1 cellular context compared by ENCODE assay signal in the genomic region with DNA sequence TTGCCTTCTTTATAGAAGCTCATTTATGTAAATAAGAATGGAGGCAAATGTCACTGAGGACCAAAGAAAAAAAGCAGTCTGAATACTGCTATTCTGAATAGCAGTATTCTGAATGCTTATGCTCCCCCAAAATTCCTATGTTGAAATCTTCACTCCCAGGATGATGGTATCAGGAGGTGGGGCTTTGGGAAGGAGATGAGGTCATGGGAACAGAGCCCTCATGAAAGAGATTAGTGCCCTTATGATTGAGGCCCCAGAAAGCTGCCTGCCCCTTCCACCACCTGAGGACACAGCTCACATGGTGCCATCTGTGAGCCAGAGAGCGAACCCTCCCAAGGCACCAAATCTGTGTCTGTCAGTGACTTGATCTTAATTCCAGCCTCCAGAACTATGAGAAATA.
TF ChIP-seq lines count a peak whose summit lies in the region.

No MANE protein-coding gene starts in this region.

TF ChIP-seq in HEK293, 187 proteins besides CTCF, POLR2A, EP300 and RAD21 (continued from another document):
- TF ChIP-seq, protein P1, sequence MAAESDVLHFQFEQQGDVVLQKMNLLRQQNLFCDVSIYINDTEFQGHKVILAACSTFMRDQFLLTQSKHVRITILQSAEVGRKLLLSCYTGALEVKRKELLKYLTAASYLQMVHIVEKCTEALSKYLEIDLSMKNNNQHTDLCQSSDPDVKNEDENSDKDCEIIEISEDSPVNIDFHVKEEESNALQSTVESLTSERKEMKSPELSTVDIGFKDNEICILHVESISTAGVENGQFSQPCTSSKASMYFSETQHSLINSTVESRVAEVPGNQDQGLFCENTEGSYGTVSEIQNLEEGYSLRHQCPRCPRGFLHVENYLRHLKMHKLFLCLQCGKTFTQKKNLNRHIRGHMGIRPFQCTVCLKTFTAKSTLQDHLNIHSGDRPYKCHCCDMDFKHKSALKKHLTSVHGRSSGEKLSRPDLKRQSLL (tag by site-specific recombination; IDR thresholded peaks at IDR 0.05) = peak; percentile 35; the same call in 1 of the 2 replicates
- TF ChIP-seq, protein P2, sequence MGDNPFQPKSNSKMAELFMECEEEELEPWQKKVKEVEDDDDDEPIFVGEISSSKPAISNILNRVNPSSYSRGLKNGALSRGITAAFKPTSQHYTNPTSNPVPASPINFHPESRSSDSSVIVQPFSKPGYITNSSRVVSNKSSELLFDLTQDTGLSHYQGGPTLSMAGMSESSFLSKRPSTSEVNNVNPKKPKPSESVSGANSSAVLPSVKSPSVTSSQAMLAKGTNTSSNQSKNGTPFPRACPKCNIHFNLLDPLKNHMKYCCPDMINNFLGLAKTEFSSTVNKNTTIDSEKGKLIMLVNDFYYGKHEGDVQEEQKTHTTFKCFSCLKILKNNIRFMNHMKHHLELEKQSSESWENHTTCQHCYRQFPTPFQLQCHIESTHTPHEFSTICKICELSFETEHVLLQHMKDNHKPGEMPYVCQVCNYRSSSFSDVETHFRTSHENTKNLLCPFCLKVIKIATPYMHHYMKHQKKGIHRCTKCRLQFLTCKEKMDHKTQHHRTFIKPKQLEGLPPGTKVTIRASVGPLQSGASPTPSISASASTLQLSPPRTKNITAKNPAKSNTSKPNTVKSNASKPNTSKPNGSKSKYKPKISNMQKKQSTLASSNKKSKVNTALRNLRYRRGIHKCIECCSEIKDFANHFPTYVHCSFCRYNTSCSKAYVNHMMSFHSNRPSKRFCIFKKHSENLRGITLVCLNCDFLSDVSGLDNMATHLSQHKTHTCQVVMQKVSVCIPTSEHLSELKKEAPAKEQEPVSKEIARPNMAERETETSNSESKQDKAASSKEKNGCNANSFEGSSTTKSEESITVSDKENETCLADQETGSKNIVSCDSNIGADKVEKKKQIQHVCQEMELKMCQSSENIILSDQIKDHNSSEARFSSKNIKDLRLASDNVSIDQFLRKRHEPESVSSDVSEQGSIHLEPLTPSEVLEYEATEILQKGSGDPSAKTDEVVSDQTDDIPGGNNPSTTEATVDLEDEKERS (tag by site-specific recombination; IDR thresholded peaks at IDR 0.05) = 0 out of 2 replicates have a peak, but pooled peaks have one; percentile 21
- 0 out of 2 replicates have a peak, but pooled peaks have one; percentile 13 for TF ChIP-seq ZNF335 (tag by site-specific recombination; conservative IDR thresholded peaks at IDR 0.05)
- TF ChIP-seq, protein P3, sequence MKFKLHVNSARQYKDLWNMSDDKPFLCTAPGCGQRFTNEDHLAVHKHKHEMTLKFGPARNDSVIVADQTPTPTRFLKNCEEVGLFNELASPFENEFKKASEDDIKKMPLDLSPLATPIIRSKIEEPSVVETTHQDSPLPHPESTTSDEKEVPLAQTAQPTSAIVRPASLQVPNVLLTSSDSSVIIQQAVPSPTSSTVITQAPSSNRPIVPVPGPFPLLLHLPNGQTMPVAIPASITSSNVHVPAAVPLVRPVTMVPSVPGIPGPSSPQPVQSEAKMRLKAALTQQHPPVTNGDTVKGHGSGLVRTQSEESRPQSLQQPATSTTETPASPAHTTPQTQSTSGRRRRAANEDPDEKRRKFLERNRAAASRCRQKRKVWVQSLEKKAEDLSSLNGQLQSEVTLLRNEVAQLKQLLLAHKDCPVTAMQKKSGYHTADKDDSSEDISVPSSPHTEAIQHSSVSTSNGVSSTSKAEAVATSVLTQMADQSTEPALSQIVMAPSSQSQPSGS (tag by site-specific recombination; IDR thresholded peaks at IDR 0.05; ENCODE audit: low read depth) = peak; percentile 41
- no peak for TF ChIP-seq ZNF747 (tag by site-specific recombination; IDR thresholded peaks at IDR 0.05)
